ENCODE assay signal across 1 cellular context in the genomic region with DNA sequence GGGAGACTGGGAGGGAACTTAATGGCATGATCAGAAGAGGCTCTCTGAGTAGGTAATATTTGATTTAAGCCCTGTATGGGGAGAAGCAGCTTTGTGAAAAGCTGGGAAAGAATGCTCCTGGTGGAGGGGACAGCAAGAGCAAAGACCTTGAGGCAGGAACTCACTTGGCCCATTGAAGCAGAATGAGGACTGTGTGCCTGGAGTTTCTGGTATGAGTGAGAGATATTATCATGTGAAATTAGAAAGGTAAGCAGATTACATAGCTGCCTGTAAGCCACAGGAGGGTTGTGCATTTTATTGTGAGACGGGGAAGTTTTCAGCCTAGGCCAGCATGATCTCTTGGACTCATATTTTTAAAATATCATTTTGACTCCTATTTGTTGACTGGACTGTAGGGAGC.
TF ChIP-seq lines count a peak whose summit lies in the region.

No MANE protein-coding gene starts in this region.

TF ChIP-seq in GM23338, 12 proteins besides CTCF, POLR2A, EP300 and RAD21 (continued from another document):
- TF ChIP-seq ZNF462 (CRISPR knock-in tag; IDR thresholded peaks at IDR 0.05), result no peak
